Comparison of ENCODE assay signal across 8 cellular contexts in the genomic region with DNA sequence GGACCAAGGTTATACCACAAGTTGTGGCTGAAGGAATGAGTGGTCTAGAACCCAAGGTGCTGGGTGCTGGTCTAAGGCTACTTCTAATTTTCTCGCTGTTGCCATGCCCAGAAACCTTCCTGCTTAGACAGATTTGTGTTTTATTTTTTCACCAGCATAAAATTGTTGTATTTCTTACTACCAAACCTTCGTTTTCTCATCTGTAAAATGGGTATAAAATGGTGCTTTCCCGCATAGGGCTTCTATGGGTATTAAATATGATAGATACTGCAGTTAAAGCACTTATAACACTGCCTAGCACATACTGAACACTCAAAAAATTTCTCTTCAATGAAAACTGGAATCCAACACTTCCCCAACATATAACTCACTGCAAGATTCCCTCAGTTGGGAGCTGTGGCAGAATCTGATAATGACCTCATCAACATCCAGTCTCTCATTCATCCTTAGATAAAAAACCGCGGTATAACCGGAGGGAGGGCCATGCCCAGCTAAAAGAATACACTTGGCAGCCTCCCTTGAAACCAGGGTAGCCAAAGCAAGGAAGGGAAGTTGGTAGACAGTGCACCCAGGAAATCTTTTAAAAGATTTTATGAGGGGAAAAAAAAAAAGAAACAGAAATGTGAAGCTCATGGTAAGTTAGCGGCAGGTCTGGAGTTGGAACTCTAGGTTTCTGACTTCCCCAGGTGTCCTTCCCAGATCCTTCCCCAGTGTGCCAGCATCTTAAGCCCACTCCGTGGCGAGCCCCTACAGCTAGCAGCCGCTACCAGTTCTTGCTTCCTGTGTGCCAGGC. TPM values are rescaled to one million over a fixed set of nuclear protein-coding genes. Genes with fewer than 3 reads are reported as not detected.
DNase-seq lines count a peak whose midpoint lies in the region; ATAC-seq, FAIRE-seq and TF ChIP-seq lines count a peak whose summit lies in the region.

No MANE protein-coding gene starts in this region.

- H3K9me3 ChIP-seq in Panc1 (ENCODE audit: control insufficient read depth, insufficient read depth, low read depth, low read length) (no peaks in the 10 kb centered on the region), osteoblast (ENCODE audit: low read depth, low read length) (no peaks in the 10 kb centered on the region)
- H3K9me3 ChIP-seq in effector memory CD4-positive, alpha-beta T cell (ENCODE audit: control insufficient read depth, low read length): no peaks in the 10 kb centered on the region

- DNase-seq in GM19239 (ENCODE audit: insufficient read length, low spot score): no peak
- DNase-seq in Panc1 (ENCODE audit: low read depth, low spot score): no peak
- no peak for DNase-seq in effector memory CD4-positive, alpha-beta T cell
- DNase-seq in osteoblast (ENCODE audit: insufficient read length, low spot score, missing footprints): no peak
- no peak for DNase-seq in hippocampal formation (lab: John Stamatoyannopoulos, UW)

- peak overlapping the region; percentile 98 for H2AFZ ChIP-seq in osteoblast (ENCODE audit: low read length)

- in situ Hi-C loops in Panc1 (cut with HindIII; ENCODE audit: low pct_unique_long_range_greater_than_20kb, low sequenced_read_pairs): no loop called here

- peaks cover 4% of the 10 kb centered on the region for H3K79me2 ChIP-seq in osteoblast (ENCODE audit: insufficient read depth, low read length)

- H3K27me3 ChIP-seq in Panc1 (ENCODE audit: control insufficient read depth, insufficient read depth, low read length): no peaks in the 10 kb centered on the region
- no peaks in the 10 kb centered on the region for H3K27me3 ChIP-seq in effector memory CD4-positive, alpha-beta T cell (replicated peaks; ENCODE audit: control insufficient read depth, insufficient read depth, low read length, poor library complexity, severe bottlenecking)
- no peaks in the 10 kb centered on the region for H3K27me3 ChIP-seq in osteoblast (ENCODE audit: insufficient read depth, low read length)

- CTCF ChIA-PET in Panc1 (lab: Charles Lee): no interaction called here

- POLR2A ChIA-PET in Panc1 (lab: Charles Lee): interaction anchor here (0.5 kb wide), 1 partner anchor 131 kb away, joined by 6 read pairs; no protein-coding TSS in a partner anchor

- TF ChIP-seq CTCF in Panc1 (IDR thresholded peaks at IDR 0.05) (no peak), osteoblast (IDR thresholded peaks at IDR 0.05; ENCODE audit: extremely low read depth, low read depth, low read length) (no peak)

- 0 out of 2 replicates have a peak, but pooled peaks have one; percentile 20 for ATAC-seq in Panc1
- ATAC-seq in HG03457 (IDR thresholded peaks at IDR 0.05; ENCODE audit: unreplicated experiment): no peak
- no peak for ATAC-seq in HG03460 (IDR thresholded peaks at IDR 0.05; ENCODE audit: unreplicated experiment)
- no peak for ATAC-seq in HG03442 (IDR thresholded peaks at IDR 0.05; ENCODE audit: unreplicated experiment)

- H3K4me3 ChIP-seq in Panc1 (ENCODE audit: low read depth in 2 of 2, low read length in 2 of 2) (peak overlapping the region; percentile 74 to 84), osteoblast (ENCODE audit: insufficient read depth, low read length) (peak overlapping the region; percentile 80)
- peak overlapping the region; percentile 54 for H3K4me3 ChIP-seq in effector memory CD4-positive, alpha-beta T cell (ENCODE audit: insufficient read depth, low read depth, low read length, poor library complexity, severe bottlenecking)

- H3K36me3 ChIP-seq in Panc1 (ENCODE audit: control insufficient read depth, insufficient read depth, low read length) (no peaks in the 10 kb centered on the region), osteoblast (ENCODE audit: insufficient read depth, low read length) (no peaks in the 10 kb centered on the region)
- H3K36me3 ChIP-seq in effector memory CD4-positive, alpha-beta T cell (ENCODE audit: control insufficient read depth, insufficient read depth, low read length): no peaks in the 10 kb centered on the region

- BruUV-seq in Panc1 (replicated peaks; lab: Mats Ljungman, UMichigan): TSS peak; percentile 79

- H3K27ac ChIP-seq in Panc1 (ENCODE audit: low read length) (peak overlapping the region; percentile 99), osteoblast (ENCODE audit: low read depth, low read length) (peak overlapping the region; percentile 77)
- peak overlapping the region; percentile 86 for H3K27ac ChIP-seq in effector memory CD4-positive, alpha-beta T cell (ENCODE audit: insufficient read depth, low read length, poor library complexity, severe bottlenecking)

- H3K4me1 ChIP-seq in Panc1 (ENCODE audit: control insufficient read depth, insufficient read depth, low read length): peaks cover 11% of the 10 kb centered on the region
- H3K4me1 ChIP-seq in effector memory CD4-positive, alpha-beta T cell (ENCODE audit: control insufficient read depth, insufficient read depth, low read length, poor library complexity, severe bottlenecking): peaks cover 10% of the 10 kb centered on the region
- H3K4me1 ChIP-seq in osteoblast (ENCODE audit: insufficient read depth, low read length): peaks cover 28% of the 10 kb centered on the region

- peak overlapping the region; percentile 93 for H3K4me2 ChIP-seq in osteoblast (ENCODE audit: insufficient read depth, low read length)

- H4K20me1 ChIP-seq in osteoblast (ENCODE audit: insufficient read depth, low read length): no peaks in the 10 kb centered on the region

- FAIRE-seq in GM19239 (lab: Jason Lieb, UNC): peak; percentile 92

- intact Hi-C loops in Panc1 (cut with micrococcal nuclease; ENCODE audit: unreplicated experiment): loop anchor here (10.0 kb wide), 1 partner anchor 111 kb away; the partner anchor contains the start of gene NAB1

RNA-seq across cellular contexts. Expression of gene NEMP2, which starts 1.2 kb away (rescaled TPM):
- total RNA-seq in Panc1 (2021; ENCODE audit: unreplicated experiment): 12.0 TPM
- 6.4 TPM for polyA plus RNA-seq in Panc1 (2012; ENCODE audit: insufficient read length)
- 3.8 and 4.7 TPM in 2 replicates for total RNA-seq in osteoblast
